8 cellular contexts compared by ENCODE assay signal in the genomic region with DNA sequence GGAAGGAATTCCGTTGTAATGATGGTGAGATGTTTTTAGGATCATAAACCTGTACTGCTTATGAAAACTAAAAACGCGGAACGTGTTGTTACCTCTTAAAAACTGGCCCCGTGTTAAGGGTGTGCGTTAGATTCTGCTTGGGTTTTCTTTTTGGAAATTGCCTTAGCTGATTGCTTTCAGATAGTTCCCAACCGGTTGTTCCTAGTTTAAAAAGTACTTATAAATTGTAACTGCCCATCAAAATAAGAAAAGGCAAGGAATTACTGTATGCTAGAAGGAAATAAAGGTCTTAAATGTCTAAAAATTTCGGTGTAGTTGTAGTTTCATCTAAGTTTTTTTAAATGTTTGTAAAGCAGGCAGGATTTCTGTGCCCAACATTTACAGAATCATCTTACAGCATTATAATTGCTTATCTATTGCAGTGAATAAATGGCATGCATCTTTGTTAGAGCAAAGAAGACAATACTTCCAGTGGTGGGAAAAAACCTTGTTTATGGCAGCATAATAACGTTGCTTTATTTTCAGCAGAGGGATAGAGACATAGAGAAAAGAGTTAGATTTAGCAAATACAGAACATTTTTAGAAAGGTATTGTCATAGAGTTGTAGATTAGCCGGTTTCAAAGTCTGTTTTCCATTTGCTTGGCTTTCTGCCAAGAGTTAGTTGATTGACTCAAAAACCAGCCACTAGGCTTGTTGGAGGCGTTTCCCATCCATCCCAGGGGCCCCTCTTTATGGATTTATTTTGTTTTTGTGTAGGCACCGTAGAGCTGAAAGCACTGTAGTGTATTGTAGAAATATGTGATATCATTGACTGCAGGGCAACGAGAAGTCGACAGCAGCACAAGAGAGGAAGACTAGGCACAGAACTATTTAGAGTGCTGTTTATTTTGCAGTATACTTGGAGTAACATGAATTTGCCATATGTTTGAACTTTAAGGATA. TPM values are rescaled to one million over a fixed set of nuclear protein-coding genes. Genes with fewer than 3 reads are reported as not detected.
DNase-seq lines count a peak whose midpoint lies in the region; ATAC-seq and TF ChIP-seq lines count a peak whose summit lies in the region.

No MANE protein-coding gene starts in this region.

- peaks cover 43% of the 10 kb centered on the region for H3K4me1 Mint-ChIP-seq in activated CD8-positive, alpha-beta T cell treated with anti-CD3 and anti-CD28 coated beads for 36 hours (ENCODE audit: low read depth)

- peak overlapping the region; percentile 84 for H3K27ac Mint-ChIP-seq in activated CD8-positive, alpha-beta T cell treated with anti-CD3 and anti-CD28 coated beads for 36 hours

- in situ Hi-C loops in HAP-1 (cut with MboI; ENCODE audit: low sequenced_read_pairs), result no loop called here

- peak overlapping the region; percentile 84 for H3K4me3 Mint-ChIP-seq in activated CD8-positive, alpha-beta T cell treated with anti-CD3 and anti-CD28 coated beads for 36 hours

- peaks cover 6% of the 10 kb centered on the region for H3K36me3 Mint-ChIP-seq in activated CD8-positive, alpha-beta T cell treated with anti-CD3 and anti-CD28 coated beads for 36 hours (ENCODE audit: low read depth)

- no peak for TF ChIP-seq CTCF in activated CD8-positive, alpha-beta T cell treated with anti-CD3 and anti-CD28 coated beads for 36 hours (IDR thresholded peaks at IDR 0.05)
- peak; percentile 87 for TF ChIP-seq CTCF in subcutaneous adipose tissue (IDR thresholded peaks at IDR 0.05; ENCODE audit: low read depth)

- peak; percentile 70 to 72 for DNase-seq in AML-193 (lab: John Stamatoyannopoulos, UW)
- DNase-seq in HAP-1 (ENCODE audit: low spot score in 2 of 2), result peak; percentile 83 to 84
- DNase-seq in NCI-H460 (ENCODE audit: extremely low read depth, low read depth), result peak; percentile 68
- peak; percentile 56 for DNase-seq in activated CD8-positive, alpha-beta T cell treated with anti-CD3 and anti-CD28 coated beads for 36 hours
- peak; percentile 85 to 90 for DNase-seq in erythroblast (lab: John Stamatoyannopoulos, UW)
- peak; percentile 58 for DNase-seq in mucosa of gallbladder (ENCODE audit: low spot score)

- POLR2A ChIA-PET in activated CD8-positive, alpha-beta T cell treated with anti-CD3 and anti-CD28 coated beads for 36 hours (lab: Charles Lee), result interaction anchor here (0.6 to 3.5 kb wide), 3 partner anchors 12 to 36 kb away, joined by 3 to 14 read pairs (median 3); no protein-coding TSS in a partner anchor

- TF ChIP-seq POLR2A in erythroblast (IDR thresholded peaks at IDR 0.05; ENCODE audit: low read length), result no peak

- intact Hi-C loops in activated CD8-positive, alpha-beta T cell treated with anti-CD3 and anti-CD28 coated beads for 36 hours (cut with micrococcal nuclease), result no loop called here

- H3K4me1 ChIP-seq in HAP-1, result peaks cover 38% of the 10 kb centered on the region

- no peaks in the 10 kb centered on the region for H3K27me3 ChIP-seq in HAP-1 (ENCODE audit: low read depth)

- H3K9me3 ChIP-seq in HAP-1, result no peaks in the 10 kb centered on the region

- peaks cover 1% of the 10 kb centered on the region for H3K27me3 Mint-ChIP-seq in activated CD8-positive, alpha-beta T cell treated with anti-CD3 and anti-CD28 coated beads for 36 hours

- H3K4me3 ChIP-seq in HAP-1, result peak overlapping the region; percentile 94

- H3K36me3 ChIP-seq in HAP-1 (replicated peaks), result peaks cover 8% of the 10 kb centered on the region

- CTCF ChIA-PET in activated CD8-positive, alpha-beta T cell treated with anti-CD3 and anti-CD28 coated beads for 36 hours (lab: Charles Lee), result interaction anchor here (0.7 to 1.8 kb wide), 7 partner anchors 11 to 76 kb away, joined by 3 to 9 read pairs (median 4); a partner anchor contains a TSS

- no peaks in the 10 kb centered on the region for H3K9me3 Mint-ChIP-seq in activated CD8-positive, alpha-beta T cell treated with anti-CD3 and anti-CD28 coated beads for 36 hours

- no peak for ATAC-seq in activated CD8-positive, alpha-beta T cell treated with anti-CD3 and anti-CD28 coated beads for 36 hours
- no peak for ATAC-seq in HG02623 (IDR thresholded peaks at IDR 0.05; ENCODE audit: unreplicated experiment)

RNA-seq across cellular contexts. Expression of a gene that starts 1.7 kb away (rescaled TPM):
- 10.2 and 10.5 TPM in 2 replicates for total RNA-seq in NCI-H460 (2014; rRNA removed; shearing (Covaris generic))
- polyA plus RNA-seq in NCI-H460 (2014; cell fraction: nucleus; rRNA removed), result 11.8 and 13.0 TPM in 2 replicates
- 10 to 100 TPM; 11.6 to 12.3 TPM for total RNA-seq in activated CD8-positive, alpha-beta T cell treated with anti-CD3 and anti-CD28 coated beads for 36 hours
- total RNA-seq in mucosa of gallbladder (17.0 TPM), subcutaneous adipose tissue (10 to 100 TPM; 12.2 to 16.1 (median 15.4) TPM)
